ENCODE assay signal across 8 cellular contexts in genomic region chr2:54724150-54724559, GRCh38. TPM values are rescaled to one million over a fixed set of nuclear protein-coding genes. Genes with fewer than 3 reads are reported as not detected.
A peak's percentile ranks its signal among the peaks of the same experiment; 100 is the strongest.
DNase-seq lines count a peak whose midpoint lies in the region; ATAC-seq and TF ChIP-seq lines count a peak whose summit lies in the region.

No MANE protein-coding gene starts in this region.

- CTCF ChIA-PET in HEK293 (lab: Yijun Ruan, JAX) = interaction anchor here (0.9 to 1.2 kb wide), 2 partner anchors 115 to 445 kb away, joined by 3 to 4 read pairs; no protein-coding TSS in a partner anchor

- peaks cover under 1% of the 10 kb centered on the region for H3K9me3 Mint-ChIP-seq in mesothelial cell of epicardium

- H3K27me3 Mint-ChIP-seq in mesothelial cell of epicardium (ENCODE audit: low read depth) = peaks cover 61% of the 10 kb centered on the region

- H3K36me3 ChIP-seq in HEK293 (ENCODE audit: control insufficient read depth in 2 of 2, insufficient read depth in 1 of 2, low read length in 2 of 2) = no peaks in the 10 kb centered on the region
- H3K36me3 ChIP-seq in body of pancreas (replicated peaks in 1 of 2; ENCODE audit: insufficient read depth in 1 of 2, low read depth in 2 of 2) = no peaks in the 10 kb centered on the region

- H3K4me3 ChIP-seq in HEK293 (ENCODE audit: low read depth, low read length) (peak overlapping the region; percentile 76), body of pancreas (peak overlapping the region; percentile 55 to 71)

- intact Hi-C loops in body of pancreas (cut with DNase I) = no loop called here

- H3K27me3 ChIP-seq in body of pancreas = no peaks in the 10 kb centered on the region

- POLR2A ChIA-PET in HEK293 (lab: Yijun Ruan, JAX) = no interaction called here

- H3K9me3 ChIP-seq in HEK293 (ENCODE audit: control insufficient read depth, insufficient read depth, low read depth, low read length) (no peaks in the 10 kb centered on the region), body of pancreas (no peaks in the 10 kb centered on the region)

- no peaks in the 10 kb centered on the region for H3K36me3 Mint-ChIP-seq in mesothelial cell of epicardium

- H3K4me1 Mint-ChIP-seq in mesothelial cell of epicardium = peaks cover 18% of the 10 kb centered on the region

- WGBS in body of pancreas, 2 donors = 0 to 2% methylated on average over 12 of the region's 12 CpGs

- no peak for ATAC-seq in body of pancreas
- ATAC-seq in GM21515 (IDR thresholded peaks at IDR 0.05; ENCODE audit: unreplicated experiment) = no peak
- no peak for ATAC-seq in HG03378 (IDR thresholded peaks at IDR 0.05; ENCODE audit: unreplicated experiment)

- no peak for TF ChIP-seq POLR2A in body of pancreas (IDR thresholded peaks at IDR 0.05)

- TF ChIP-seq CTCF in 22Rv1 (IDR thresholded peaks at IDR 0.05) = no peak
- TF ChIP-seq CTCF in HEK293 (tag by site-specific recombination; IDR thresholded peaks at IDR 0.05) = no peak
- no peak for TF ChIP-seq CTCF in body of pancreas (IDR thresholded peaks at IDR 0.05)
- no peak for TF ChIP-seq CTCF in mesothelial cell of epicardium (IDR thresholded peaks at IDR 0.05; ENCODE audit: unreplicated experiment)

- peak overlapping the region; percentile 78 for H3K4me3 Mint-ChIP-seq in mesothelial cell of epicardium

- H3K4me1 ChIP-seq in HEK293 (ENCODE audit: control insufficient read depth, insufficient read depth, low read length) (no peaks in the 10 kb centered on the region; the same call in 1 of the 2 replicates), body of pancreas (peaks cover 11% of the 10 kb centered on the region)

- H3K27ac Mint-ChIP-seq in mesothelial cell of epicardium = peak overlapping the region; percentile 33

- DNase-seq in body of pancreas (no peak), mesothelial cell of epicardium (ENCODE audit: low spot score in 2 of 2, unreplicated experiment in 2 of 2) (no peak), MV-4-11 (lab: John Stamatoyannopoulos, UW) (no peak), HK-2 (ENCODE audit: unreplicated experiment) (no peak)

- H3K27ac ChIP-seq in 22Rv1 (peak overlapping the region; percentile 52), HEK293 (ENCODE audit: extremely low read depth, low read depth, low read length) (peak overlapping the region; percentile 10; the same call in 1 of the 2 replicates), body of pancreas (peak overlapping the region in 1 of 4 donors; percentile 80)

TF ChIP-seq in HEK293, 187 proteins besides CTCF, POLR2A, EP300 and RAD21:
- TF ChIP-seq ZNF239 (tag by site-specific recombination; IDR thresholded peaks at IDR 0.05) (no peak), ZNF292 (tag by site-specific recombination; IDR thresholded peaks at IDR 0.05; ENCODE audit: borderline replicate concordance, low read depth) (no peak), ZSCAN18 (tag by site-specific recombination; IDR thresholded peaks at IDR 0.05) (no peak), MYNN (tag by site-specific recombination; IDR thresholded peaks at IDR 0.05; ENCODE audit: borderline replicate concordance) (no peak), ZNF747 (tag by site-specific recombination; IDR thresholded peaks at IDR 0.05) (no peak), ZNF513 (tag by site-specific recombination; IDR thresholded peaks at IDR 0.05) (no peak), ZNF175 (tag by site-specific recombination; IDR thresholded peaks at IDR 0.05) (no peak), ZNF138 (tag by site-specific recombination; IDR thresholded peaks at IDR 0.05; ENCODE audit: borderline replicate concordance) (no peak), KLF17 (tag by site-specific recombination; IDR thresholded peaks at IDR 0.05) (no peak), KLF7 (tag by site-specific recombination; IDR thresholded peaks at IDR 0.05; ENCODE audit: borderline replicate concordance) (no peak), ZNF560 (tag by site-specific recombination; IDR thresholded peaks at IDR 0.05; ENCODE audit: borderline replicate concordance) (no peak), GLIS1 (tag by site-specific recombination; IDR thresholded peaks at IDR 0.05) (no peak)

RNA-seq across cellular contexts. Expression of gene EML6, which starts 0.7 kb away (rescaled TPM):
- total RNA-seq in body of pancreas = 1 to 10 TPM; 2.3 to 2.6 TPM
- total RNA-seq in mesothelial cell of epicardium = 0.93 to 2.3 TPM (median 2.1 TPM) in 3 replicates
